In genomic region chr1:156096640-156097391, GRCh38 we compare ENCODE assay signal across 8 cellular contexts. TPM values are rescaled to one million over a fixed set of nuclear protein-coding genes. Genes with fewer than 3 reads are reported as not detected.
DNase-seq lines count a peak whose midpoint lies in the region; ATAC-seq and TF ChIP-seq lines count a peak whose summit lies in the region.

No MANE protein-coding gene starts in this region.

- H3K4me3 ChIP-seq in WERI-Rb-1 (ENCODE audit: low read depth, low read length) = no peak overlapping the region

- no peaks in the 10 kb centered on the region for H3K27me3 Mint-ChIP-seq in MCF 10A (ENCODE audit: insufficient read depth, unreplicated experiment)

- intact Hi-C loops in MCF 10A (cut with micrococcal nuclease) = loop anchor here (1.0 kb wide), 2 partner anchors 33 to 49 kb away; no protein-coding TSS in a partner anchor

- H3K4me3 Mint-ChIP-seq in MCF 10A (ENCODE audit: unreplicated experiment) = no peak overlapping the region

- peak; percentile 100 for TF ChIP-seq CTCF in WERI-Rb-1 (IDR thresholded peaks at IDR 0.05; ENCODE audit: low read depth, low read length)
- peak; percentile 99 for TF ChIP-seq CTCF in MCF 10A (IDR thresholded peaks at IDR 0.05; ENCODE audit: unreplicated experiment)

- H3K9me3 ChIP-seq in WERI-Rb-1 (ENCODE audit: severe bottlenecking) = no peaks in the 10 kb centered on the region

- BruUV-seq in MCF 10A (replicated peaks; lab: Mats Ljungman, UMichigan) = no TSS peak

- peaks cover 36% of the 10 kb centered on the region for H3K36me3 ChIP-seq in WERI-Rb-1

- H3K9me3 Mint-ChIP-seq in MCF 10A (ENCODE audit: unreplicated experiment) = no peaks in the 10 kb centered on the region

- ATAC-seq in HG03025 (IDR thresholded peaks at IDR 0.05; ENCODE audit: low FRiP score, unreplicated experiment) = peak; percentile 48

- H3K27me3 ChIP-seq in WERI-Rb-1 (ENCODE audit: insufficient read depth, low read depth, severe bottlenecking) = no peaks in the 10 kb centered on the region

- DNase-seq in SIG-M5 treated with dmso at 0.1 percent for 504 hours (lab: John Stamatoyannopoulos, UW; ENCODE audit: unreplicated experiment) (peak; percentile 86), SIG-M5 (lab: John Stamatoyannopoulos, UW) (no peak), NCI-H2107 treated with DMSO at 0.1 percent for 48 hours (lab: John Stamatoyannopoulos, UW; ENCODE audit: unreplicated experiment) (peak; percentile 44), WERI-Rb-1 (peak; percentile 96), MCF 10A (ENCODE audit: unreplicated experiment) (peak; percentile 89), iris pigment epithelial cell (ENCODE audit: low read depth) (peak; percentile 77)
- DNase-seq in stimulated activated CD4-positive, alpha-beta T cell treated with anti-CD3 and anti-CD28 coated beads, Interleukin-12 subunit alpha, Interleukin-12 subunit beta, amount 100 ng/mL, for 48 hours (ENCODE audit: low read depth in 2 of 3, low spot score in 1 of 3) = peak; percentile 89 to 92 (median 91)

- H3K36me3 Mint-ChIP-seq in MCF 10A (ENCODE audit: insufficient read depth, unreplicated experiment) = no peaks in the 10 kb centered on the region

- peaks cover 35% of the 10 kb centered on the region for H3K4me1 Mint-ChIP-seq in MCF 10A (ENCODE audit: insufficient read depth, unreplicated experiment)

- POLR2A ChIA-PET in MCF 10A (lab: Yijun Ruan, JAX) = interaction anchor here (0.6 to 28.2 kb wide), 13 partner anchors 9 to 207 kb away, joined by 3 to 960 read pairs (median 3); partner anchors contain the start of genes LMNA, PMF1, SLC25A44 and SMG5

- CTCF ChIA-PET in MCF 10A (lab: Yijun Ruan, JAX) = interaction anchor here (0.5 to 26.9 kb wide), 45 partner anchors 6 to 562 kb away, joined by 3 to 1892 read pairs (median 4); partner anchors contain the start of genes LMNA, PMF1, SEMA4A and TMEM79

- peak overlapping the region; percentile 82 for H3K27ac Mint-ChIP-seq in MCF 10A (ENCODE audit: low read depth, unreplicated experiment)

- no peak overlapping the region for H3K27ac ChIP-seq in WERI-Rb-1

RNA-seq across cellular contexts. Expression of gene MEX3A, which starts 14.6 kb away (rescaled TPM):
- total RNA-seq in MCF 10A (2022) = 0.88 and 0.91 TPM in 2 replicates

RNA-seq across cellular contexts. Expression of gene LMNA, which starts 17.7 kb away (rescaled TPM):
- total RNA-seq in MCF 10A (2022) = 620 and 716 TPM in 2 replicates

RNA-seq across cellular contexts. Expression of gene RAB25, which starts 35.9 kb away (rescaled TPM):
- 1.6 and 5.5 TPM in 2 replicates for total RNA-seq in MCF 10A (2022)

RNA-seq across cellular contexts. Expression of gene LAMTOR2, which starts 42.2 kb away (rescaled TPM):
- total RNA-seq in MCF 10A (2022) = 88.1 and 104 TPM in 2 replicates

RNA-seq across cellular contexts. Expression of gene UBQLN4, which starts 43.2 kb away (rescaled TPM):
- total RNA-seq in MCF 10A (2022) = 49.0 and 51.4 TPM in 2 replicates
